In the genomic region with DNA sequence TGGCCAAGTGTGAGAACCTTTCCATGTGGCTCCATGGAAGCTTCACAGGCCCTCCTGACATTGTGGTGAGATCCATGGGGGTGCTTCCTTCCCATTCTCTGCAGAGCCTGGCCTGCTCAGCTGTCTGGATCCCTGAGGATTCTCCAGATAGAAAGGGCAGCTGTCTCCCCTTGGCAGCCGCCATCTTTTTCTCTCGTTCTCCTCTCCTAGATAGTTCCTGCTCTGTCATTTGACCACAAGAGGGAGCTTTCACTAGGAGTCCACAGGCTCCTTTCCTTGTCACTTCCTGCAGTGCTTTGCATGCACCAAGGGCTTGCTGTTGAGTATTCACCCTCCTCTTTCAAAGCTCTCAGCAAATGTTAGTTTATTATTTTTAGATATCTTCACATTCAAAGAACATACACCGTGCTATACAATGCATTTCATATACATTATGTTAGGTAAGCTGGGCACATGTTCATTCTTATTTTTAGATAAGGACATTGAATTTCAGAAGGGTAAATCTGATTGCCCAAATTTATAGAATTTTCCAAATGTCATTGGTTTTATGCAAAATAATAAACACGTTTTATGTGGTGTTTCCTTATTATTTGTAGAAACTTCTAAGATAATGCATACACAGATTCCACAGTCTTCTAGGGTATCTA, we compare ENCODE assay signal across 9 cellular contexts.
DNase-seq lines count a peak whose midpoint lies in the region; ATAC-seq, FAIRE-seq and TF ChIP-seq lines count a peak whose summit lies in the region.
"Had no signal": no experiment of that assay in that cellular context is flagged by ENCODE, and none has a peak within 500 bp of the region (broad histone marks: within the 10 kb centered on the region; RNA-seq: fewer than 3 reads in every experiment).

No MANE protein-coding gene starts in this region.

- H3F3A ChIP-seq in PC-9 (ENCODE audit: insufficient read depth, low read depth): no peaks in the 10 kb centered on the region

- H3K9me3 ChIP-seq in PC-9 (ENCODE audit: insufficient read depth, low read depth): 0 out of 2 replicates have a peak, but pooled peaks cover 4% of the 10 kb centered on the region

- H3K27me3 ChIP-seq in PC-9 (ENCODE audit: insufficient read depth, low read depth): no peaks in the 10 kb centered on the region

- no peaks in the 10 kb centered on the region for H3K79me2 ChIP-seq in PC-9 (ENCODE audit: low read depth)

- DNase-seq in AG09319 (ENCODE audit: extremely low read depth, low read depth) (no peak), PC-9 (peak in 1 of 2 experiments; percentile 10), cerebellar cortex (ENCODE audit: low spot score) (peak; percentile 74), left lobe of liver (ENCODE audit: low spot score) (no peak), type B pancreatic cell (ENCODE audit: extremely low spot score, unreplicated experiment) (no peak), GM12891 (ENCODE audit: insufficient read length, low spot score) (no peak)
- DNase-seq: natural killer cell had no signal

- H3K27ac ChIP-seq in PC-9: no peak overlapping the region

- H3K9me3 Mint-ChIP-seq in type B pancreatic cell: no peaks in the 10 kb centered on the region
- H3K9me3 Mint-ChIP-seq: natural killer cell had no signal

- peak; percentile 52 for TF ChIP-seq CTCF in AG09319 (IDR thresholded peaks at IDR 0.05; ENCODE audit: low read depth, low read length)
- peak; percentile 65 for TF ChIP-seq CTCF in LNCAP (IDR thresholded peaks at IDR 0.05)
- peak; percentile 58; the same call in 1 of the 2 replicates for TF ChIP-seq CTCF in PC-9 (conservative IDR thresholded peaks at IDR 0.05)
- TF ChIP-seq CTCF in type B pancreatic cell (conservative IDR thresholded peaks at IDR 0.05): peak; percentile 79

- H3K4me2 ChIP-seq in PC-9: no peak overlapping the region

- no peaks in the 10 kb centered on the region for H4K20me1 ChIP-seq in PC-9 (ENCODE audit: insufficient read depth)

- H3K36me3 Mint-ChIP-seq in type B pancreatic cell: peaks cover 11% of the 10 kb centered on the region
- H3K36me3 Mint-ChIP-seq: natural killer cell had no signal

- no peak for FAIRE-seq in GM12891 (lab: Jason Lieb, UNC)

- intact Hi-C loops in PC-9 (cut with micrococcal nuclease; ENCODE audit: unreplicated experiment): loop anchor here (10.0 kb wide), 1 partner anchor 250 kb away; no protein-coding TSS in a partner anchor

- H3K36me3 ChIP-seq in PC-9 (ENCODE audit: low read depth): no peaks in the 10 kb centered on the region

- H3K4me3 Mint-ChIP-seq in type B pancreatic cell: no peak overlapping the region
- H3K4me3 Mint-ChIP-seq: natural killer cell had no signal

- POLR2A ChIA-PET in PC-9 (lab: Charles Lee; ENCODE audit: unreplicated experiment): interaction anchor here (0.6 kb wide), 1 partner anchor 150 kb away, joined by 5 read pairs; a partner anchor contains a TSS

- CTCF ChIA-PET in PC-9 (lab: Charles Lee): interaction anchor here (0.5 to 1.0 kb wide), 4 partner anchors 251 to 1519 kb away, joined by 3 to 9 read pairs (median 4); no protein-coding TSS in a partner anchor

- BruUV-seq in PC-9 (replicated peaks; lab: Mats Ljungman, UMichigan): no TSS peak

- TF ChIP-seq POLR2A in GM12891 (IDR thresholded peaks at IDR 0.05; ENCODE audit: low read depth, low read length): no peak

- H3K27me3 Mint-ChIP-seq in type B pancreatic cell: no peaks in the 10 kb centered on the region

- H3K4me3 ChIP-seq in PC-9: no peak overlapping the region

- H3K4me1 Mint-ChIP-seq in type B pancreatic cell (ENCODE audit: unreplicated experiment): peaks cover 6% of the 10 kb centered on the region
- H3K4me1 Mint-ChIP-seq: natural killer cell had no signal

- H2AFZ ChIP-seq in PC-9: peak overlapping the region; percentile 44; the same call in 1 of the 2 replicates

- no peaks in the 10 kb centered on the region for H3K4me1 ChIP-seq in PC-9 (replicated peaks; ENCODE audit: insufficient read depth)

- no peaks in the 10 kb centered on the region for H3K9me2 ChIP-seq in PC-9 (ENCODE audit: insufficient read depth)

- H3K27ac Mint-ChIP-seq in type B pancreatic cell: peak overlapping the region; percentile 22
- H3K27ac Mint-ChIP-seq: natural killer cell had no signal

- ATAC-seq in GM18502 (IDR thresholded peaks at IDR 0.05; ENCODE audit: poor library complexity, unreplicated experiment) (peak; percentile 86), left lobe of liver (peak; percentile 95)

TF ChIP-seq in GM12891, 5 proteins besides CTCF, POLR2A, EP300 and RAD21:
- TF ChIP-seq POLR2AphosphoS5 (IDR thresholded peaks at IDR 0.05; ENCODE audit: low read depth, low read length) (no peak), TAF1 (IDR thresholded peaks at IDR 0.05; ENCODE audit: low read depth, low read length) (no peak), POU2F2 (IDR thresholded peaks at IDR 0.05; ENCODE audit: low read depth, low read length) (no peak), SPI1 (IDR thresholded peaks at IDR 0.05; ENCODE audit: low read depth, low read length) (no peak)
